In genomic region chr3:160641675-160642330, GRCh38 we compare ENCODE assay signal across 17 cellular contexts. TPM values are rescaled to one million over a fixed set of nuclear protein-coding genes. Genes with fewer than 3 reads are reported as not detected.
A peak's percentile ranks its signal among the peaks of the same experiment; 100 is the strongest.
DNase-seq lines count a peak whose midpoint lies in the region; ATAC-seq, FAIRE-seq and TF ChIP-seq lines count a peak whose summit lies in the region.
"Had no signal": no experiment of that assay in that cellular context is flagged by ENCODE, and none has a peak within 500 bp of the region (broad histone marks: within the 10 kb centered on the region; RNA-seq: fewer than 3 reads in every experiment).

No MANE protein-coding gene starts in this region.

- no peaks in the 10 kb centered on the region for H3K4me1 ChIP-seq in right cardiac atrium (ENCODE audit: control insufficient read depth, insufficient read depth, low read length)
- H3K4me1 ChIP-seq in right atrium auricular region: no peaks in the 10 kb centered on the region
- H3K4me1 ChIP-seq in astrocyte (ENCODE audit: insufficient read depth, low read length): peaks cover 13% of the 10 kb centered on the region
- H3K4me1 ChIP-seq: parathyroid adenoma, SJSA1 had no signal

- 44% methylated on average over 2 of the region's 2 CpGs for WGBS in right cardiac atrium

- TF ChIP-seq CTCF in right atrium auricular region (IDR thresholded peaks at IDR 0.05) (no peak), astrocyte (IDR thresholded peaks at IDR 0.05; ENCODE audit: insufficient read depth, low read depth, low read length) (no peak), foreskin fibroblast (IDR thresholded peaks at IDR 0.05; ENCODE audit: low read depth, low read length) (no peak)

- ATAC-seq in right cardiac atrium (peak; percentile 40 to 46), GM18498 (IDR thresholded peaks at IDR 0.05; ENCODE audit: unreplicated experiment) (no peak), HG02840 (IDR thresholded peaks at IDR 0.05; ENCODE audit: low FRiP score, unreplicated experiment) (no peak)
- no peak for ATAC-seq in activated naive CD8-positive, alpha-beta T cell treated with anti-CD3 and anti-CD28 coated beads, Interleukin-2, amount 50 U/mL, for 24 hours

- H3K4me3 Mint-ChIP-seq in astrocyte (ENCODE audit: unreplicated experiment): no peak overlapping the region
- no peak overlapping the region for H3K4me3 Mint-ChIP-seq in activated naive CD8-positive, alpha-beta T cell treated with anti-CD3 and anti-CD28 coated beads, Interleukin-2, amount 50 U/mL, for 24 hours

- no peak for FAIRE-seq in astrocyte (lab: Jason Lieb, UNC)

- H3K4me3 ChIP-seq in right cardiac atrium (ENCODE audit: low read length) (no peak overlapping the region), right atrium auricular region (no peak overlapping the region), astrocyte (ENCODE audit: insufficient read depth, low read depth, low read length) (no peak overlapping the region), foreskin fibroblast (ENCODE audit: low read depth in 1 of 2, low read length in 2 of 2) (no peak overlapping the region)
- H3K4me3 ChIP-seq: SJSA1 had no signal

- peak overlapping the region; percentile 55 for H2AFZ ChIP-seq in astrocyte (ENCODE audit: low read depth, low read length)
- H2AFZ ChIP-seq: parathyroid adenoma had no signal

- H3K36me3 Mint-ChIP-seq in astrocyte (ENCODE audit: low read depth, unreplicated experiment): no peaks in the 10 kb centered on the region
- no peaks in the 10 kb centered on the region for H3K36me3 Mint-ChIP-seq in activated naive CD8-positive, alpha-beta T cell treated with anti-CD3 and anti-CD28 coated beads, Interleukin-2, amount 50 U/mL, for 24 hours (ENCODE audit: low read depth)

- H3K4me1 Mint-ChIP-seq in astrocyte (ENCODE audit: low read depth, unreplicated experiment): peaks cover 14% of the 10 kb centered on the region
- H3K4me1 Mint-ChIP-seq in activated naive CD8-positive, alpha-beta T cell treated with anti-CD3 and anti-CD28 coated beads, Interleukin-2, amount 50 U/mL, for 24 hours: no peaks in the 10 kb centered on the region

- H3K36me3 ChIP-seq in right atrium auricular region (no peaks in the 10 kb centered on the region), astrocyte (ENCODE audit: insufficient read depth, low read length) (no peaks in the 10 kb centered on the region)
- H3K36me3 ChIP-seq: SJSA1 had no signal

- H4K20me1 ChIP-seq in astrocyte (ENCODE audit: insufficient read depth, low read length): no peaks in the 10 kb centered on the region

- H3K9ac ChIP-seq in astrocyte (ENCODE audit: low read length): no peak overlapping the region
- H3K9ac ChIP-seq: parathyroid adenoma had no signal

- intact Hi-C loops in right cardiac atrium (cut with DNase I): no loop called here

- H3K27ac Mint-ChIP-seq in astrocyte (ENCODE audit: unreplicated experiment): no peak overlapping the region
- H3K27ac Mint-ChIP-seq in activated naive CD8-positive, alpha-beta T cell treated with anti-CD3 and anti-CD28 coated beads, Interleukin-2, amount 50 U/mL, for 24 hours: no peak overlapping the region

- H3K9me3 Mint-ChIP-seq in astrocyte (ENCODE audit: unreplicated experiment): no peaks in the 10 kb centered on the region
- no peaks in the 10 kb centered on the region for H3K9me3 Mint-ChIP-seq in activated naive CD8-positive, alpha-beta T cell treated with anti-CD3 and anti-CD28 coated beads, Interleukin-2, amount 50 U/mL, for 24 hours

- no peaks in the 10 kb centered on the region for H3K27me3 Mint-ChIP-seq in astrocyte (ENCODE audit: low read depth, unreplicated experiment)
- no peaks in the 10 kb centered on the region for H3K27me3 Mint-ChIP-seq in activated naive CD8-positive, alpha-beta T cell treated with anti-CD3 and anti-CD28 coated beads, Interleukin-2, amount 50 U/mL, for 24 hours

- H3K4me2 ChIP-seq in astrocyte (ENCODE audit: low read length): peak overlapping the region; percentile 8

- DNase-seq in right cardiac atrium (no peak), right atrium auricular region (ENCODE audit: low spot score) (no peak), astrocyte (ENCODE audit: low read depth) (peak; percentile 90), foreskin fibroblast (peak; percentile 38 to 54), NCI-H1048 (lab: John Stamatoyannopoulos, UW) (no peak)
- DNase-seq in activated naive CD8-positive, alpha-beta T cell treated with anti-CD3 and anti-CD28 coated beads, Interleukin-2, amount 50 U/mL, for 24 hours: no peak
- DNase-seq: amniotic stem cell; effector CD8-positive, alpha-beta T cell; midbrain; NCI-H1436; NCI-H774; stimulated activated CD4-positive, alpha-beta T cell treated with anti-CD3 and anti-CD28 coated beads, Interleukin-2, amount 100 ng/mL, for 24 hours had no signal

- H3K27ac ChIP-seq in right cardiac atrium (ENCODE audit: low read length) (no peak overlapping the region), right atrium auricular region (no peak overlapping the region), astrocyte (ENCODE audit: low read depth, low read length) (no peak overlapping the region)
- H3K27ac ChIP-seq: parathyroid adenoma, SJSA1 had no signal

- H3K27me3 ChIP-seq in right cardiac atrium (ENCODE audit: control insufficient read depth, insufficient read depth): no peaks in the 10 kb centered on the region
- H3K27me3 ChIP-seq in right atrium auricular region: no peaks in the 10 kb centered on the region
- H3K27me3 ChIP-seq in astrocyte (ENCODE audit: insufficient read depth, low read length): no peaks in the 10 kb centered on the region
- H3K27me3 ChIP-seq: SJSA1 had no signal

- H3K9me3 ChIP-seq in right cardiac atrium (ENCODE audit: control insufficient read depth, low read length) (no peaks in the 10 kb centered on the region), right atrium auricular region (no peaks in the 10 kb centered on the region), astrocyte (ENCODE audit: insufficient read depth, low read depth, low read length) (no peaks in the 10 kb centered on the region)
- H3K9me3 ChIP-seq: SJSA1 had no signal

- H3K79me2 ChIP-seq in astrocyte (ENCODE audit: insufficient read depth, low read length): no peaks in the 10 kb centered on the region
- H3K79me2 ChIP-seq: parathyroid adenoma had no signal

RNA-seq across cellular contexts. Expression of gene ARL14, which starts 35.2 kb away (rescaled TPM):
- not detected for total RNA-seq in right cardiac atrium
- polyA plus RNA-seq in right cardiac atrium: 0.07 TPM
- total RNA-seq in right atrium auricular region: not detected
- total RNA-seq in astrocyte: 0.16 and 0.22 TPM in 2 replicates
- total RNA-seq: SJSA1 had no signal
- polyA plus RNA-seq: AG04450 had no signal

Comparison
In these comparisons a context has a peak if more than half of its experiments do, and no peak if none do; other contexts are left out.
1. ATAC-seq: peak in right cardiac atrium (2 of 2); none in GM18498 (single experiment), activated naive CD8-positive, alpha-beta T cell treated with anti-CD3 and anti-CD28 coated beads, Interleukin-2, amount 50 U/mL, for 24 hours (single experiment) and HG02840 (single experiment).
2. DNase-seq: peak in astrocyte (single experiment) and foreskin fibroblast (2 of 2); none in right cardiac atrium (0 of 3), right atrium auricular region (single experiment), NCI-H1048 (single experiment) and activated naive CD8-positive, alpha-beta T cell treated with anti-CD3 and anti-CD28 coated beads, Interleukin-2, amount 50 U/mL, for 24 hours (single experiment).